ENCODE assay signal across 11 cellular contexts in genomic region chr5:40734986-40735385, GRCh38. TPM values are rescaled to one million over a fixed set of nuclear protein-coding genes. Genes with fewer than 3 reads are reported as not detected.
A peak's percentile ranks its signal among the peaks of the same experiment; 100 is the strongest.
DNase-seq lines count a peak whose midpoint lies in the region; ATAC-seq, FAIRE-seq and TF ChIP-seq lines count a peak whose summit lies in the region.
"Had no signal": no experiment of that assay in that cellular context is flagged by ENCODE, and none has a peak within 500 bp of the region (broad histone marks: within the 10 kb centered on the region; RNA-seq: fewer than 3 reads in every experiment).

No MANE protein-coding gene starts in this region.

- no peaks in the 10 kb centered on the region for H3K36me3 ChIP-seq in PC-3 (ENCODE audit: low read depth, low read length)
- no peaks in the 10 kb centered on the region for H3K36me3 ChIP-seq in endothelial cell of umbilical vein (ENCODE audit: control insufficient read depth in 2 of 2, extremely low read depth in 1 of 2, insufficient read depth in 2 of 2, low read length in 2 of 2)

- intact Hi-C loops in PC-3 (cut with micrococcal nuclease) (loop anchor here (1.0 to 5.0 kb wide), 5 partner anchors 228 to 1153 kb away; no protein-coding TSS in a partner anchor), endothelial cell of umbilical vein (cut with micrococcal nuclease) (loop anchor here (1.0 to 5.0 kb wide), 5 partner anchors 325 to 1133 kb away; no protein-coding TSS in a partner anchor)

- H3K4me3 ChIP-seq in PC-3 (ENCODE audit: low read length), result no peak overlapping the region
- H3K4me3 ChIP-seq in endothelial cell of umbilical vein (replicated peaks in 1 of 3; ENCODE audit: insufficient read depth in 1 of 3, low read depth in 1 of 3, low read length in 3 of 3), result no peak overlapping the region
- H3K4me3 ChIP-seq: Peyer's patch had no signal

- H3K4me3 Mint-ChIP-seq in osteocyte (ENCODE audit: unreplicated experiment), result no peak overlapping the region
- H3K4me3 Mint-ChIP-seq: neural crest cell had no signal

- TF ChIP-seq CTCF in PC-3 (conservative IDR thresholded peaks at IDR 0.05; ENCODE audit: low read depth, low read length) (no peak), endothelial cell of umbilical vein (IDR thresholded peaks at IDR 0.05; ENCODE audit: extremely low read depth in 1 of 2, insufficient read depth in 1 of 2, low read depth in 1 of 2, low read length in 2 of 2) (no peak), osteocyte (IDR thresholded peaks at IDR 0.05) (no peak)

- no peaks in the 10 kb centered on the region for H3K27me3 ChIP-seq in PC-3 (ENCODE audit: low read length)
- no peaks in the 10 kb centered on the region for H3K27me3 ChIP-seq in endothelial cell of umbilical vein (ENCODE audit: control insufficient read depth in 2 of 2, insufficient read depth in 2 of 2, low read length in 2 of 2)
- H3K27me3 ChIP-seq: Peyer's patch had no signal

- H3K27me3 Mint-ChIP-seq in osteocyte (ENCODE audit: unreplicated experiment), result no peaks in the 10 kb centered on the region

- H3K4me1 ChIP-seq in PC-3 (ENCODE audit: insufficient read depth, low read length) (peaks cover 16% of the 10 kb centered on the region), endothelial cell of umbilical vein (ENCODE audit: control insufficient read depth, extremely low read depth, insufficient read depth, low read length) (peaks cover 36% of the 10 kb centered on the region)

- ATAC-seq in PC-3 (peak; percentile 75), GM19023 (IDR thresholded peaks at IDR 0.05; ENCODE audit: unreplicated experiment) (no peak)

- TF ChIP-seq POLR2A in endothelial cell of umbilical vein (IDR thresholded peaks at IDR 0.05; ENCODE audit: low read depth, low read length), result no peak

- peak overlapping the region; percentile 0 for H3K27ac Mint-ChIP-seq in osteocyte (ENCODE audit: unreplicated experiment)

- no peaks in the 10 kb centered on the region for H3K9me2 ChIP-seq in PC-3 (replicated peaks; ENCODE audit: low read length)

- no peak overlapping the region for H3K9ac ChIP-seq in PC-3 (ENCODE audit: low read length)
- H3K9ac ChIP-seq in endothelial cell of umbilical vein (replicated peaks; ENCODE audit: extremely low read depth, insufficient read depth, low read length), result peak overlapping the region; percentile 27

- H3K36me3 Mint-ChIP-seq in osteocyte (ENCODE audit: unreplicated experiment), result peaks cover 26% of the 10 kb centered on the region

- H2AFZ ChIP-seq in PC-3 (ENCODE audit: low read length) (no peak overlapping the region), endothelial cell of umbilical vein (ENCODE audit: low read depth, low read length) (no peak overlapping the region)

- peak overlapping the region; percentile 7 for H3K27ac ChIP-seq in PC-3 (ENCODE audit: low read length)
- H3K27ac ChIP-seq in endothelial cell of umbilical vein (ENCODE audit: insufficient read depth, low read depth, low read length), result peak overlapping the region; percentile 84

- peak; percentile 75 for FAIRE-seq in endothelial cell of umbilical vein (lab: Jason Lieb, UNC)

- dilution Hi-C loops in endothelial cell of umbilical vein (cut with MboI; ENCODE audit: extremely low pct_ligation_motif_present, low sequenced_read_pairs), result no loop called here

- H3K9me3 Mint-ChIP-seq in osteocyte (ENCODE audit: unreplicated experiment), result no peaks in the 10 kb centered on the region

- H4K20me1 ChIP-seq in PC-3 (ENCODE audit: low read length) (no peaks in the 10 kb centered on the region), endothelial cell of umbilical vein (replicated peaks; ENCODE audit: control insufficient read depth, extremely low read depth, insufficient read depth, low read length) (no peaks in the 10 kb centered on the region)

- no peaks in the 10 kb centered on the region for H3K9me1 ChIP-seq in endothelial cell of umbilical vein (replicated peaks; ENCODE audit: control insufficient read depth, extremely low read depth, insufficient read depth, low read length)

- POLR2A ChIA-PET in PC-3 (lab: Charles Lee; ENCODE audit: unreplicated experiment) (no interaction called here), endothelial cell of umbilical vein (lab: Charles Lee) (interaction anchor here (1.2 kb wide), 1 partner anchor 55 kb away, joined by 3 read pairs; the partner anchor contains the start of gene PTGER4)

- no TSS peak for BruUV-seq in PC-3 (replicated peaks; lab: Mats Ljungman, UMichigan)
- no TSS peak for BruUV-seq in endothelial cell of umbilical vein (replicated peaks; lab: Mats Ljungman, UMichigan)

- H3K4me1 Mint-ChIP-seq in osteocyte (ENCODE audit: unreplicated experiment), result peaks cover 14% of the 10 kb centered on the region

- H3K4me2 ChIP-seq in PC-3 (ENCODE audit: low read length) (peak overlapping the region; percentile 19), endothelial cell of umbilical vein (ENCODE audit: insufficient read depth, low read length) (peak overlapping the region; percentile 69)

- CTCF ChIA-PET in PC-3 (lab: Charles Lee), result no interaction called here
- CTCF ChIA-PET in endothelial cell of umbilical vein (lab: Charles Lee), result interaction anchor here (1.1 to 4.5 kb wide), 15 partner anchors 9 to 1158 kb away, joined by 3 to 72 read pairs (median 7); partner anchors contain the start of gene PTGER4

- no peaks in the 10 kb centered on the region for H3F3A ChIP-seq in PC-3 (ENCODE audit: low read length, unreplicated experiment)

- H3K9me3 ChIP-seq in PC-3 (ENCODE audit: low read length), result no peaks in the 10 kb centered on the region
- no peaks in the 10 kb centered on the region for H3K9me3 ChIP-seq in endothelial cell of umbilical vein (replicated peaks; ENCODE audit: control insufficient read depth, insufficient read depth, low read length)
- H3K9me3 ChIP-seq: Peyer's patch had no signal

- DNase-seq in ELR (ENCODE audit: low read depth) (peak; percentile 77), PC-3 (peak; percentile 67), endothelial cell of umbilical vein (ENCODE audit: low read depth, low spot score) (peak; percentile 81), osteocyte (ENCODE audit: extremely low spot score, unreplicated experiment) (no peak), NCI-H187 (lab: John Stamatoyannopoulos, UW) (no peak)
- DNase-seq in activated CD8-positive, alpha-beta memory T cell treated with anti-CD3 and anti-CD28 coated beads for 24 hours, result no peak
- DNase-seq: aorta; effector CD8-positive, alpha-beta T cell; Peyer's patch had no signal

- H3K79me2 ChIP-seq in PC-3 (ENCODE audit: low read length) (0 out of 2 replicates have a peak, but pooled peaks cover 5% of the 10 kb centered on the region), endothelial cell of umbilical vein (ENCODE audit: control insufficient read depth, insufficient read depth, low read length) (peaks cover 7% of the 10 kb centered on the region)

TF ChIP-seq in endothelial cell of umbilical vein, 7 proteins besides CTCF, POLR2A, EP300 and RAD21:
- TF ChIP-seq MYC (IDR thresholded peaks at IDR 0.05; ENCODE audit: low read depth, low read length) (no peak), GATA2 (IDR thresholded peaks at IDR 0.05; ENCODE audit: insufficient read depth, insufficient read length, low read depth, low read length) (peak; percentile 91), FOS (IDR thresholded peaks at IDR 0.05; ENCODE audit: borderline replicate concordance, insufficient read depth, low read length) (peak; percentile 86), POLR2AphosphoS5 (IDR thresholded peaks at IDR 0.05; ENCODE audit: insufficient read depth, low read depth, low read length) (peak; percentile 57), EZH2 (IDR thresholded peaks at IDR 0.05; ENCODE audit: borderline replicate concordance, low read depth, low read length, severe bottlenecking) (no peak), MAX (IDR thresholded peaks at IDR 0.05; ENCODE audit: insufficient read depth, insufficient read length) (peak; percentile 1), JUN (IDR thresholded peaks at IDR 0.05; ENCODE audit: borderline replicate concordance, insufficient read depth, insufficient read length, low read depth) (peak; percentile 91)

RNA-seq across cellular contexts. Expression of gene TTC33, which starts 20.8 kb away (rescaled TPM):
- total RNA-seq in PC-3 (2014; rRNA removed) (9.0 and 11.6 TPM in 2 replicates), endothelial cell of umbilical vein (11.7 and 14.2 TPM in 2 replicates), osteocyte (18.1 and 18.2 TPM in 2 replicates)
- polyA plus RNA-seq in endothelial cell of umbilical vein, result 1.4 and 2.2 TPM in 2 replicates
- polyA plus RNA-seq in endothelial cell of umbilical vein (2011; cell fraction: cytosol; rRNA removed), result 3.4 and 3.6 TPM in 2 replicates
- polyA plus RNA-seq in endothelial cell of umbilical vein (2011; cell fraction: nucleus; rRNA removed), result 8.6 and 9.5 TPM in 2 replicates
- polyA plus RNA-seq in endothelial cell of umbilical vein (2012), result 9.5 and 12.2 TPM in 2 replicates
- polyA minus RNA-seq in endothelial cell of umbilical vein, result 3.6 and 4.6 TPM in 2 replicates
- 12.0 TPM for polyA minus RNA-seq in endothelial cell of umbilical vein (2011; cell fraction: cytosol; rRNA and poly(A)+ RNA removed)
- polyA minus RNA-seq in endothelial cell of umbilical vein (2011; cell fraction: nucleus; rRNA and poly(A)+ RNA removed), result 4.8 and 8.8 TPM in 2 replicates

RNA-seq across cellular contexts. Expression of gene PTGER4, which starts 55.3 kb away (rescaled TPM):
- total RNA-seq in PC-3 (2014; rRNA removed), result 48.5 and 49.5 TPM in 2 replicates
- 22.5 and 23.6 TPM in 2 replicates for total RNA-seq in endothelial cell of umbilical vein
- polyA plus RNA-seq in endothelial cell of umbilical vein, result 35.9 and 37.4 TPM in 2 replicates
- polyA plus RNA-seq in endothelial cell of umbilical vein (2011; cell fraction: cytosol; rRNA removed), result 15.6 and 34.0 TPM in 2 replicates
- polyA plus RNA-seq in endothelial cell of umbilical vein (2011; cell fraction: nucleus; rRNA removed), result 16.1 and 18.9 TPM in 2 replicates
- polyA plus RNA-seq in endothelial cell of umbilical vein (2012), result 14.7 and 21.5 TPM in 2 replicates
- 14.1 and 17.7 TPM in 2 replicates for polyA minus RNA-seq in endothelial cell of umbilical vein
- 3.5 TPM for polyA minus RNA-seq in endothelial cell of umbilical vein (2011; cell fraction: cytosol; rRNA and poly(A)+ RNA removed)
- polyA minus RNA-seq in endothelial cell of umbilical vein (2011; cell fraction: nucleus; rRNA and poly(A)+ RNA removed), result 23.7 and 42.1 TPM in 2 replicates
- 68.0 and 70.0 TPM in 2 replicates for total RNA-seq in osteocyte
- total RNA-seq: neural crest cell had no signal

Comparison
In these comparisons a context has a peak if more than half of its experiments do, and no peak if none do; other contexts are left out.
1. DNase-seq: peak in ELR (single experiment), PC-3 (single experiment) and endothelial cell of umbilical vein (single experiment); none in osteocyte (single experiment), activated CD8-positive, alpha-beta memory T cell treated with anti-CD3 and anti-CD28 coated beads for 24 hours (single experiment) and NCI-H187 (0 of 2).